In the genomic region with DNA sequence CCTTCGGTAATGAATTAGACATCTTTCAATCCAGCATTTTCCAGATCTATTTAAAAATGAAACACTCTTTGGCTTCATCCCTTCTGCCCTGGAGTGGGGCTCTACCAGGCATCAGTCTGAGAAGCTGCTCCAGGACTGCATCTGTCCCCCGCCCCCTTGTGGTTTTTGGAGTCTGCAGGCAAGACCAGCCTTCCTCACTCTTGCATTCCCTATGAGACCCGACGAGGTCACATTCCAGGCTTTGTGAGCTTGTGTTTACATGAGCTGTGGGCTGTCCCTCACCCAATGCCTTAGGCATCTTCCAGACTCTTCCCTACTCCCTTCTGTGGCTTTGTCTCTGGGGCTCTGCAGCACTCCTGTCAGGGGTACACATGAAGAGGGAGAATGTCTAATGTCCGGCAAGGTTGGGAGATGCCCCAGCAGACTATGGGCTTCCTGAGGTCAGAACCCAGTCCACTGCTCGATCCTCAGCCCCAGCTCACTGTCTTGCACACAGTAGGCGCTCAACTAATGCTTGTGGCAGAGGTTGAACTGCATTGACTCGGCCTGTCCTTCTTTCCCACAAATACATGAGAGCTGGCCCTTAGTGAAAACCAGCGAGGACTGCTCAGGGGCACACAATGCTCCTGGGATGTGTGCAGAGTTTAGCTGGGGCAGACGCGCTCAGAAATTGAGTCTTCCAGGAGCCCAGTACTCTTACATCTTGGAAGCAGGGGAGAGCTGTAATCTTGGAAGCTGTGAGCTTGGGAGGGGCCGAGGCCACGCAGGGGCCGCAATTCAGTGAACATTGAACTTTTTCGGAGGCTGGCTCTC, we compare ENCODE assay signal across 1 cellular context.
TF ChIP-seq lines count a peak whose summit lies in the region.

No MANE protein-coding gene starts in this region.

TF ChIP-seq in WTC11, 78 proteins besides CTCF, POLR2A, EP300 and RAD21 (continued from another document):
- TF ChIP-seq ARID4B (CRISPR knock-in tag; IDR thresholded peaks at IDR 0.05; ENCODE audit: borderline replicate concordance) (no peak), GRHL2 (CRISPR knock-in tag; IDR thresholded peaks at IDR 0.05; ENCODE audit: insufficient replicate concordance, severe bottlenecking) (no peak), FOXP4 (CRISPR knock-in tag; IDR thresholded peaks at IDR 0.05) (no peak), JUN (CRISPR knock-in tag; IDR thresholded peaks at IDR 0.05) (no peak), GABPB1 (CRISPR knock-in tag; IDR thresholded peaks at IDR 0.05) (no peak)
- TF ChIP-seq, protein P1, sequence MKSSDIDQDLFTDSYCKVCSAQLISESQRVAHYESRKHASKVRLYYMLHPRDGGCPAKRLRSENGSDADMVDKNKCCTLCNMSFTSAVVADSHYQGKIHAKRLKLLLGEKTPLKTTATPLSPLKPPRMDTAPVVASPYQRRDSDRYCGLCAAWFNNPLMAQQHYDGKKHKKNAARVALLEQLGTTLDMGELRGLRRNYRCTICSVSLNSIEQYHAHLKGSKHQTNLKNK (CRISPR knock-in tag; IDR thresholded peaks at IDR 0.05), result no peak
- TF ChIP-seq, protein P2, sequence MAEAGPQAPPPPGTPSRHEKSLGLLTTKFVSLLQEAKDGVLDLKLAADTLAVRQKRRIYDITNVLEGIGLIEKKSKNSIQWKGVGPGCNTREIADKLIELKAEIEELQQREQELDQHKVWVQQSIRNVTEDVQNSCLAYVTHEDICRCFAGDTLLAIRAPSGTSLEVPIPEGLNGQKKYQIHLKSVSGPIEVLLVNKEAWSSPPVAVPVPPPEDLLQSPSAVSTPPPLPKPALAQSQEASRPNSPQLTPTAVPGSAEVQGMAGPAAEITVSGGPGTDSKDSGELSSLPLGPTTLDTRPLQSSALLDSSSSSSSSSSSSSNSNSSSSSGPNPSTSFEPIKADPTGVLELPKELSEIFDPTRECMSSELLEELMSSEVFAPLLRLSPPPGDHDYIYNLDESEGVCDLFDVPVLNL (CRISPR knock-in tag; IDR thresholded peaks at IDR 0.05; ENCODE audit: borderline replicate concordance, low read depth), result no peak
